ENCODE assay signal across 39 cellular contexts in the genomic region with DNA sequence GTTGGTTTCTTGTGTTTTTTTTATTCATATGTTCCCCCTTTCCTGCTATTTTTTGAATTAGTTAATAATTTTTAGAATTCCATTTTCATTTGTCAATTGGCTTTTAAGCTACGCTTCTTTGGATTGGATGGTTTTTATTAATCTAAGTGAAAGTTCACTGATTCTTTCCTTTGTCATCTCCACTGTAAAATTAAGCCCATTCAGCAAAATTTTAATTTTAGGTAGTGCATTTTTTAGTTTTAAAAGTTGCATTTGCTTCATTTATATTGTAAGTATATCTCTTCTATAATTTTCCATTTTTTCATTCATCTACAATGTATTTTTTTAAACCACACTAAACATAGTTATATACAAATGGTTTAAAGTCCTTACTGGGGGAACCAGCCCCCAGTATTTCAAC.
"Had no signal": no experiment of that assay in that cellular context is flagged by ENCODE, and none has a peak within 500 bp of the region (broad histone marks: within the 10 kb centered on the region; RNA-seq: fewer than 3 reads in every experiment).

No MANE protein-coding gene starts in this region.

- H3K4me3 Mint-ChIP-seq: activated naive CD4-positive, alpha-beta T cell treated with anti-CD3 and anti-CD28 coated beads for 36 hours; activated naive CD4-positive, alpha-beta T cell treated with anti-CD3 and anti-CD28 coated beads, Interleukin-2, amount 10 ng/mL, durations not matched to agents 7 days and 5 days; activated naive CD4-positive, alpha-beta T cell treated with anti-CD3 and anti-CD28 coated beads, Interleukin-2, amount 50 U/mL, for 24 hours; activated naive CD8-positive, alpha-beta T cell; activated naive CD8-positive, alpha-beta T cell treated with anti-CD3 and anti-CD28 coated beads for 36 hours; activated naive CD8-positive, alpha-beta T cell treated with anti-CD3 and anti-CD28 coated beads, Interleukin-2, amount 10 ng/mL, durations not matched to agents 7 days and 5 days; activated T-cell treated with anti-CD3 and anti-CD28 coated beads, Interleukin-2, amount 50 U/mL, for 24 hours; activated T-cell treated with anti-CD3 and anti-CD28 coated beads, Interleukin-2, amount 50 U/mL, for 4 hours; activated T-cell treated with anti-CD3 and anti-CD28 coated beads, Interleukin-2, amount 50 U/mL, for 72 hours; activated T-helper 1 cell treated with anti-CD3 and anti-CD28 coated beads, Interleukin-12 subunit alpha, Interleukin-12 subunit beta, Interleukin-2, Interleukin-4 antibody, amounts not matched to agents 30 ng/mL and 10 ng/mL and 1 ng/mL, durations not matched to agents 14 hours and 24 hours and 36 hours; activated T-helper 17 cell treated with anti-CD3 and anti-CD28 coated beads, Interleukin-2, amount 50 U/mL, for 72 hours; brain; central memory CD8-positive, alpha-beta T cell had no signal

- H3K27ac ChIP-seq: adrenal gland, ascending aorta, body of pancreas, brain microvascular endothelial cell, breast epithelium, cardiac muscle cell had no signal

- H3K4me1 Mint-ChIP-seq: activated naive CD4-positive, alpha-beta T cell treated with anti-CD3 and anti-CD28 coated beads, Interleukin-2, amount 10 ng/mL, durations not matched to agents 7 days and 5 days; activated naive CD4-positive, alpha-beta T cell treated with anti-CD3 and anti-CD28 coated beads, Interleukin-2, amount 50 U/mL, for 24 hours; activated naive CD8-positive, alpha-beta T cell treated with anti-CD3 and anti-CD28 coated beads for 36 hours; activated naive CD8-positive, alpha-beta T cell treated with anti-CD3 and anti-CD28 coated beads, Interleukin-2, amount 10 ng/mL, durations not matched to agents 7 days and 5 days; activated T-helper 17 cell treated with anti-CD3 and anti-CD28 coated beads, Interleukin-2, amount 50 U/mL, for 72 hours; brain; central memory CD8-positive, alpha-beta T cell had no signal

- H3K36me3 ChIP-seq: adrenal gland, ascending aorta, brain microvascular endothelial cell, breast epithelium, cardiac muscle cell had no signal

- DNase-seq: activated effector memory CD4-positive, alpha-beta T cell treated with anti-CD3 and anti-CD28 coated beads, Interleukin-2, amount 50 U/mL, for 16 hours; activated effector memory CD4-positive, alpha-beta T cell treated with Interleukin-2 at 50 U/mL for 16 hours; activated gamma-delta T cell; activated gamma-delta T cell treated with Interleukin-2 at 50 U/mL for 16 hours; activated naive CD4-positive, alpha-beta T cell; activated naive CD4-positive, alpha-beta T cell treated with anti-CD3 and anti-CD28 coated beads for 36 hours; activated naive CD4-positive, alpha-beta T cell treated with anti-CD3 and anti-CD28 coated beads, Interleukin-2, amount 10 ng/mL, durations not matched to agents 7 days and 5 days; activated naive CD4-positive, alpha-beta T cell treated with anti-CD3 and anti-CD28 coated beads, Interleukin-2, amount 50 U/mL, for 16 hours; activated naive CD4-positive, alpha-beta T cell treated with Interleukin-2 at 50 U/mL for 16 hours; activated naive CD8-positive, alpha-beta T cell treated with anti-CD3 and anti-CD28 coated beads for 36 hours; activated naive CD8-positive, alpha-beta T cell treated with anti-CD3 and anti-CD28 coated beads, Interleukin-2, amount 10 ng/mL, durations not matched to agents 7 days and 5 days; activated T-cell treated with anti-CD3 and anti-CD28 coated beads, Interleukin-2, amount 50 U/mL, for 1 hour; activated T-cell treated with anti-CD3 and anti-CD28 coated beads, Interleukin-2, amount 50 U/mL, for 24 hours; activated T-cell treated with anti-CD3 and anti-CD28 coated beads, Interleukin-2, amount 50 U/mL, for 4 hours; activated T-cell treated with anti-CD3 and anti-CD28 coated beads, Interleukin-2, amount 50 U/mL, for 48 hours; activated T-cell treated with anti-CD3 and anti-CD28 coated beads, Interleukin-2, amount 50 U/mL, for 72 hours; adrenal gland; amniotic stem cell; amygdala; anterior cingulate cortex; body of pancreas; brain microvascular endothelial cell; caudate nucleus; central memory CD4-positive, alpha-beta T cell; cerebellar nuclear complex had no signal

- ATAC-seq: activated naive CD4-positive, alpha-beta T cell treated with anti-CD3 and anti-CD28 coated beads, Interleukin-2, amount 50 U/mL, for 72 hours; activated T-cell treated with anti-CD3 and anti-CD28 coated beads, Interleukin-2, amount 50 U/mL, for 4 hours; activated T-cell treated with anti-CD3 and anti-CD28 coated beads, Interleukin-2, amount 50 U/mL, for 72 hours; activated T-helper 17 cell treated with anti-CD3 and anti-CD28 coated beads, Interleukin-2, amount 50 U/mL, for 72 hours; body of pancreas had no signal

- H3K4me3 ChIP-seq: adrenal gland, ascending aorta, body of pancreas, breast epithelium, cardiac muscle cell had no signal

- H3K4me1 ChIP-seq: adrenal gland, ascending aorta, body of pancreas, breast epithelium had no signal

- FAIRE-seq: astrocyte, bronchial epithelial cell, colon had no signal

- H3K27me3 Mint-ChIP-seq: activated naive CD4-positive, alpha-beta T cell treated with anti-CD3 and anti-CD28 coated beads, Interleukin-2, amount 10 ng/mL, durations not matched to agents 7 days and 5 days; activated naive CD4-positive, alpha-beta T cell treated with anti-CD3 and anti-CD28 coated beads, Interleukin-2, amount 50 U/mL, for 24 hours; activated naive CD8-positive, alpha-beta T cell; activated naive CD8-positive, alpha-beta T cell treated with anti-CD3 and anti-CD28 coated beads for 36 hours; activated naive CD8-positive, alpha-beta T cell treated with anti-CD3 and anti-CD28 coated beads, Interleukin-2, amount 10 ng/mL, durations not matched to agents 7 days and 5 days; activated T-helper 17 cell treated with anti-CD3 and anti-CD28 coated beads, Interleukin-2, amount 50 U/mL, for 72 hours; central memory CD8-positive, alpha-beta T cell had no signal

- H3K36me3 Mint-ChIP-seq: activated naive CD4-positive, alpha-beta T cell treated with anti-CD3 and anti-CD28 coated beads, Interleukin-2, amount 10 ng/mL, durations not matched to agents 7 days and 5 days; activated naive CD4-positive, alpha-beta T cell treated with anti-CD3 and anti-CD28 coated beads, Interleukin-2, amount 50 U/mL, for 24 hours; activated naive CD4-positive, alpha-beta T cell treated with anti-CD3 and anti-CD28 coated beads, Interleukin-2, amount 50 U/mL, for 72 hours; activated naive CD8-positive, alpha-beta T cell; activated naive CD8-positive, alpha-beta T cell treated with anti-CD3 and anti-CD28 coated beads for 36 hours; activated naive CD8-positive, alpha-beta T cell treated with anti-CD3 and anti-CD28 coated beads, Interleukin-2, amount 10 ng/mL, durations not matched to agents 7 days and 5 days; brain had no signal

- H3K9me3 ChIP-seq: body of pancreas had no signal

- H3K9me3 Mint-ChIP-seq: activated naive CD4-positive, alpha-beta T cell treated with anti-CD3 and anti-CD28 coated beads, Interleukin-2, amount 10 ng/mL, durations not matched to agents 7 days and 5 days; activated naive CD4-positive, alpha-beta T cell treated with anti-CD3 and anti-CD28 coated beads, Interleukin-2, amount 50 U/mL, for 24 hours; activated naive CD8-positive, alpha-beta T cell treated with anti-CD3 and anti-CD28 coated beads, Interleukin-2, amount 10 ng/mL, durations not matched to agents 7 days and 5 days; activated T-cell treated with anti-CD3 and anti-CD28 coated beads, Interleukin-2, amount 50 U/mL, for 4 hours; activated T-helper 1 cell treated with anti-CD3 and anti-CD28 coated beads, Interleukin-12 subunit alpha, Interleukin-12 subunit beta, Interleukin-2, Interleukin-4 antibody, amounts not matched to agents 30 ng/mL and 10 ng/mL and 1 ng/mL, durations not matched to agents 14 hours and 24 hours and 36 hours had no signal

- H3K27me3 ChIP-seq: ascending aorta, body of pancreas, brain microvascular endothelial cell, cardiac muscle cell had no signal

- H3K27ac Mint-ChIP-seq: activated naive CD4-positive, alpha-beta T cell treated with anti-CD3 and anti-CD28 coated beads for 36 hours; activated naive CD4-positive, alpha-beta T cell treated with anti-CD3 and anti-CD28 coated beads, Interleukin-2, amount 10 ng/mL, durations not matched to agents 7 days and 5 days; activated naive CD4-positive, alpha-beta T cell treated with anti-CD3 and anti-CD28 coated beads, Interleukin-2, amount 50 U/mL, for 24 hours; activated naive CD4-positive, alpha-beta T cell treated with anti-CD3 and anti-CD28 coated beads, Interleukin-2, amount 50 U/mL, for 72 hours; activated naive CD8-positive, alpha-beta T cell; activated naive CD8-positive, alpha-beta T cell treated with anti-CD3 and anti-CD28 coated beads for 36 hours; activated naive CD8-positive, alpha-beta T cell treated with anti-CD3 and anti-CD28 coated beads, Interleukin-2, amount 10 ng/mL, durations not matched to agents 7 days and 5 days; activated T-cell treated with anti-CD3 and anti-CD28 coated beads, Interleukin-2, amount 50 U/mL, for 24 hours; activated T-cell treated with anti-CD3 and anti-CD28 coated beads, Interleukin-2, amount 50 U/mL, for 72 hours; activated T-helper 1 cell treated with anti-CD3 and anti-CD28 coated beads, Interleukin-12 subunit alpha, Interleukin-12 subunit beta, Interleukin-2, Interleukin-4 antibody, amounts not matched to agents 30 ng/mL and 10 ng/mL and 1 ng/mL, durations not matched to agents 14 hours and 24 hours and 36 hours; activated T-helper 17 cell treated with anti-CD3 and anti-CD28 coated beads, Interleukin-2, amount 50 U/mL, for 72 hours; activated T-helper 2 cell treated with anti-CD3 and anti-CD28 coated beads, Interferon-gamma antibody, Interleukin-2, Interleukin-4, amounts not matched to agents 10 μg/mL and 5 μg/mL and 100 μg/mL, durations not matched to agents 14 hours and 24 hours and 36 hours; brain had no signal
